ENCODE assay signal across 3 cellular contexts in the genomic region with DNA sequence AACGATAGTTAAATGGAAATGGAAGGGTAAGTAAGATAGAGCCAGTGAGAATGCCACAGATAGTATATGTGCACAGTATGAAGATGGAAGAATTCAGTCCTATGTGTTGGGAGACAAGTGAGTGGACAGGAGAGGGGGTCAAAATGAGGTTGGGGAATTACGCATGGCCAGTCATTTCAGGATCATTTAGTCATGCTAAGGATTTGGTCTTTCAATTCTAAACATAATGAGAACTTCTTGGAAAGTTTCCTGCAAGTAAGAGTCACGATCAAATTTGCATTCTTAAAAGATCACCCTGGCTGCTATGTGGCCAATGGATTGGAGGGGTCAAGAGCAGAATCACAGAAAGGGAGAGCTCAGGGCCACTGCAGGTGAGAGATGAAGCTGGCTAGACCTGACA.
A peak's percentile ranks its signal among the peaks of the same experiment; 100 is the strongest.
TF ChIP-seq lines count a peak whose summit lies in the region.

No MANE protein-coding gene starts in this region.

TF ChIP-seq in SK-N-SH, 30 proteins besides CTCF, POLR2A, EP300 and RAD21:
- TF ChIP-seq NFIC (IDR thresholded peaks at IDR 0.05; ENCODE audit: borderline replicate concordance) (0 out of 2 replicates have a peak, but pooled peaks have one; percentile 12), TEAD4 (IDR thresholded peaks at IDR 0.05; ENCODE audit: borderline replicate concordance, insufficient read depth) (no peak)
- TF ChIP-seq, protein P1, sequence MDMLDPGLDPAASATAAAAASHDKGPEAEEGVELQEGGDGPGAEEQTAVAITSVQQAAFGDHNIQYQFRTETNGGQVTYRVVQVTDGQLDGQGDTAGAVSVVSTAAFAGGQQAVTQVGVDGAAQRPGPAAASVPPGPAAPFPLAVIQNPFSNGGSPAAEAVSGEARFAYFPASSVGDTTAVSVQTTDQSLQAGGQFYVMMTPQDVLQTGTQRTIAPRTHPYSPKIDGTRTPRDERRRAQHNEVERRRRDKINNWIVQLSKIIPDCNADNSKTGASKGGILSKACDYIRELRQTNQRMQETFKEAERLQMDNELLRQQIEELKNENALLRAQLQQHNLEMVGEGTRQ (IDR thresholded peaks at IDR 0.05; ENCODE audit: borderline replicate concordance, low read depth, low read length) = no peak

TF ChIP-seq in SK-N-SH treated with all-trans-retinoic acid at 6 μM for 48 hours, 23 proteins besides CTCF, POLR2A, EP300 and RAD21:
- TF ChIP-seq, protein P2, sequence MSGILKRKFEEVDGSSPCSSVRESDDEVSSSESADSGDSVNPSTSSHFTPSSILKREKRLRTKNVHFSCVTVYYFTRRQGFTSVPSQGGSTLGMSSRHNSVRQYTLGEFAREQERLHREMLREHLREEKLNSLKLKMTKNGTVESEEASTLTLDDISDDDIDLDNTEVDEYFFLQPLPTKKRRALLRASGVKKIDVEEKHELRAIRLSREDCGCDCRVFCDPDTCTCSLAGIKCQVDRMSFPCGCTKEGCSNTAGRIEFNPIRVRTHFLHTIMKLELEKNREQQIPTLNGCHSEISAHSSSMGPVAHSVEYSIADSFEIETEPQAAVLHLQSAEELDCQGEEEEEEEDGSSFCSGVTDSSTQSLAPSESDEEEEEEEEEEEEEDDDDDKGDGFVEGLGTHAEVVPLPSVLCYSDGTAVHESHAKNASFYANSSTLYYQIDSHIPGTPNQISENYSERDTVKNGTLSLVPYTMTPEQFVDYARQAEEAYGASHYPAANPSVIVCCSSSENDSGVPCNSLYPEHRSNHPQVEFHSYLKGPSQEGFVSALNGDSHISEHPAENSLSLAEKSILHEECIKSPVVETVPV (CRISPR knock-in tag; IDR thresholded peaks at IDR 0.05) = no peak
- TF ChIP-seq ZNF565 (CRISPR knock-in tag; conservative IDR thresholded peaks at IDR 0.05; ENCODE audit: low read depth) (no peak), ZNF8 (CRISPR knock-in tag; IDR thresholded peaks at IDR 0.05) (no peak), BACH2 (CRISPR knock-in tag; IDR thresholded peaks at IDR 0.05; ENCODE audit: borderline replicate concordance) (no peak), ESRRG (CRISPR knock-in tag; IDR thresholded peaks at IDR 0.05) (no peak), TOX (CRISPR knock-in tag; IDR thresholded peaks at IDR 0.05; ENCODE audit: borderline replicate concordance) (no peak), PATZ1 (CRISPR knock-in tag; IDR thresholded peaks at IDR 0.05; ENCODE audit: borderline replicate concordance) (no peak), GLIS3 (CRISPR knock-in tag; IDR thresholded peaks at IDR 0.05) (no peak), PPARA (CRISPR knock-in tag; IDR thresholded peaks at IDR 0.05; ENCODE audit: borderline replicate concordance) (no peak), ARNTL (CRISPR knock-in tag; IDR thresholded peaks at IDR 0.05; ENCODE audit: borderline replicate concordance, low read depth) (no peak), CSDC2 (CRISPR knock-in tag; IDR thresholded peaks at IDR 0.05) (no peak), ZNF70 (CRISPR knock-in tag; IDR thresholded peaks at IDR 0.05) (no peak)
- TF ChIP-seq, protein P3, sequence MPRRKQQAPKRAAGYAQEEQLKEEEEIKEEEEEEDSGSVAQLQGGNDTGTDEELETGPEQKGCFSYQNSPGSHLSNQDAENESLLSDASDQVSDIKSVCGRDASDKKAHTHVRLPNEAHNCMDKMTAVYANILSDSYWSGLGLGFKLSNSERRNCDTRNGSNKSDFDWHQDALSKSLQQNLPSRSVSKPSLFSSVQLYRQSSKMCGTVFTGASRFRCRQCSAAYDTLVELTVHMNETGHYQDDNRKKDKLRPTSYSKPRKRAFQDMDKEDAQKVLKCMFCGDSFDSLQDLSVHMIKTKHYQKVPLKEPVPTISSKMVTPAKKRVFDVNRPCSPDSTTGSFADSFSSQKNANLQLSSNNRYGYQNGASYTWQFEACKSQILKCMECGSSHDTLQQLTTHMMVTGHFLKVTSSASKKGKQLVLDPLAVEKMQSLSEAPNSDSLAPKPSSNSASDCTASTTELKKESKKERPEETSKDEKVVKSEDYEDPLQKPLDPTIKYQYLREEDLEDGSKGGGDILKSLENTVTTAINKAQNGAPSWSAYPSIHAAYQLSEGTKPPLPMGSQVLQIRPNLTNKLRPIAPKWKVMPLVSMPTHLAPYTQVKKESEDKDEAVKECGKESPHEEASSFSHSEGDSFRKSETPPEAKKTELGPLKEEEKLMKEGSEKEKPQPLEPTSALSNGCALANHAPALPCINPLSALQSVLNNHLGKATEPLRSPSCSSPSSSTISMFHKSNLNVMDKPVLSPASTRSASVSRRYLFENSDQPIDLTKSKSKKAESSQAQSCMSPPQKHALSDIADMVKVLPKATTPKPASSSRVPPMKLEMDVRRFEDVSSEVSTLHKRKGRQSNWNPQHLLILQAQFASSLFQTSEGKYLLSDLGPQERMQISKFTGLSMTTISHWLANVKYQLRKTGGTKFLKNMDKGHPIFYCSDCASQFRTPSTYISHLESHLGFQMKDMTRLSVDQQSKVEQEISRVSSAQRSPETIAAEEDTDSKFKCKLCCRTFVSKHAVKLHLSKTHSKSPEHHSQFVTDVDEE (CRISPR knock-in tag; IDR thresholded peaks at IDR 0.05) = no peak

TF ChIP-seq in IMR-90, 13 proteins besides CTCF, POLR2A, EP300 and RAD21:
- TF ChIP-seq NFE2L2 (IDR thresholded peaks at IDR 0.05; ENCODE audit: low read depth, low read length) = peak; percentile 17; the same call in 1 of the 2 replicates
- no peak for TF ChIP-seq MAFK (IDR thresholded peaks at IDR 0.05; ENCODE audit: low read depth, low read length)
- TF ChIP-seq RCOR1 (IDR thresholded peaks at IDR 0.05; ENCODE audit: insufficient replicate concordance, low read length) = no peak
- no peak for TF ChIP-seq BHLHE40 (IDR thresholded peaks at IDR 0.05; ENCODE audit: low read depth, low read length)
- TF ChIP-seq FOS (IDR thresholded peaks at IDR 0.05; ENCODE audit: low read depth, low read length) = 0 out of 2 replicates have a peak, but pooled peaks have one; percentile 27
